24 cellular contexts compared by ENCODE assay signal in the genomic region with DNA sequence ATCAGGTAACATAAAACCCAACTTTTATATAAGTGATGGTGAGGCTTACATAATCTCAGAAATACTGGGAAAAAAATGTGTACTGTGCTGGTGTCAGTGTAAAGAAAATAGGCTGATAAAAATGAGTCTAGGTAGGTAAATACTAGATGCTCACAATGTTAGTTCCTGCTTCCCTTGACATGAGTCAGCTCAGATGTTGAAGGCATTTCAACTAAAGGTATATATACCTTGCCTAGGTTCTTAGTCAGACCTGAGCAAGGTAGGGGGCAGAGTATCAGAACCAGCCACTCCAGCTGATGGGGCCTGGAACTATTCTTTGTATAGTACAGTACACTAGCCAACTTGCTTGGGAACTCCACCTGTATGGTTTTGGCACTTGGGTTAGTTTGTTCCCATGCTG. TPM values are rescaled to one million over a fixed set of nuclear protein-coding genes. Genes with fewer than 3 reads are reported as not detected.
"Had no signal": no experiment of that assay in that cellular context is flagged by ENCODE, and none has a peak within 500 bp of the region (broad histone marks: within the 10 kb centered on the region; RNA-seq: fewer than 3 reads in every experiment).

No MANE protein-coding gene starts in this region.

- H3K9me3 ChIP-seq: SJCRH30 had no signal

- H3K36me3 ChIP-seq: SJCRH30 had no signal

- ATAC-seq: K562, SK-N-SH treated with all-trans-retinoic acid at 6 μM for 48 hours had no signal

- H3K4me1 ChIP-seq: SJCRH30 had no signal

- H3K9ac ChIP-seq: KMS-11 had no signal

- H3K4me2 ChIP-seq: KMS-11 had no signal

- FAIRE-seq: HTR-8/SVneo, K562, RCC 7860 had no signal

- H3K4me3 ChIP-seq: K562, SJCRH30 had no signal

- H3K27me3 ChIP-seq: SJCRH30 had no signal

- DNase-seq: Kasumi-1, MM.1S, NCI-H1092 treated with DMSO at 0.1 percent for 48 hours, NCI-H1436, NCI-H187, NCI-H2029, NCI-H2081 treated with DMSO at 0.1 percent for 48 hours, NCI-H2171, NCI-H226, NCI-H446, NCI-H510A, NCI-H524 treated with DMSO at 0.1 percent for 48 hours, NCI-H69, NCI-H774, RPMI8226, SHP77, SJCRH30 had no signal

- H3K27ac ChIP-seq: HL-60, KMS-11, SJCRH30 had no signal

RNA-seq across cellular contexts. Expression of a gene that starts 51.0 kb away (rescaled TPM):
- polyA plus RNA-seq: IgD-negative memory B cell, K562 had no signal
